Comparison of ENCODE assay signal across 20 cellular contexts in genomic region chr1:225449774-225450173, GRCh38. TPM values are rescaled to one million over a fixed set of nuclear protein-coding genes. Genes with fewer than 3 reads are reported as not detected.
DNase-seq lines count a peak whose midpoint lies in the region; ATAC-seq and TF ChIP-seq lines count a peak whose summit lies in the region.
"Had no signal": no experiment of that assay in that cellular context is flagged by ENCODE, and none has a peak within 500 bp of the region (broad histone marks: within the 10 kb centered on the region; RNA-seq: fewer than 3 reads in every experiment).

No MANE protein-coding gene starts in this region.

- H2BK120ac ChIP-seq in H9 (ENCODE audit: low read depth, low read length, poor library complexity, severe bottlenecking) = no peak overlapping the region

- H2AFZ ChIP-seq in H9 (ENCODE audit: low read length) = no peak overlapping the region

- no peak overlapping the region for H3K9ac ChIP-seq in H9 (ENCODE audit: extremely low read depth, insufficient read length, low read length)
- H3K9ac ChIP-seq: KMS-11 had no signal

- H2BK20ac ChIP-seq in H9 (ENCODE audit: low read depth, low read length, poor library complexity, severe bottlenecking) = no peak overlapping the region

- H3K4me3 Mint-ChIP-seq in activated CD4-positive, alpha-beta T cell treated with anti-CD3 and anti-CD28 coated beads for 36 hours = no peak overlapping the region
- H3K4me3 Mint-ChIP-seq in H9 = peak overlapping the region in 1 of 2 experiments; percentile 7; a peak in 1 of 5 replicates
- H3K4me3 Mint-ChIP-seq: B cell, nephron had no signal

- no peak overlapping the region for H3K56ac ChIP-seq in H9 (ENCODE audit: insufficient read length, low read depth, low read length)

- WGBS in H9 (ENCODE audit: extremely low coverage, insufficient read length, low lambda C conversion rate) = no CpG with 5 or more reads among the region's 5 CpGs
- WGBS in esophagus, 2 donors = 75 to 83% methylated on average over 5 of the region's 5 CpGs

- H3K9me3 Mint-ChIP-seq in activated CD4-positive, alpha-beta T cell treated with anti-CD3 and anti-CD28 coated beads for 36 hours (ENCODE audit: low read depth) = no peaks in the 10 kb centered on the region
- no peaks in the 10 kb centered on the region; a peak in 1 of 5 replicates for H3K9me3 Mint-ChIP-seq in H9

- TF ChIP-seq CTCF in H9 (conservative IDR thresholded peaks at IDR 0.05) = no peak

- no peak overlapping the region for H3K23ac ChIP-seq in H9 (ENCODE audit: insufficient read length, low read depth, low read length)

- H3T11ph ChIP-seq in H9 (ENCODE audit: low read length) = no peak overlapping the region

- no peak overlapping the region for H3K4me3 ChIP-seq in esophagus (ENCODE audit: low read depth in 1 of 2, low read length in 2 of 2)
- H3K4me3 ChIP-seq: dorsolateral prefrontal cortex, gastrocnemius medialis, skin epidermis had no signal

- H4K91ac ChIP-seq in H9 (ENCODE audit: insufficient read length, low read depth, low read length) = no peak overlapping the region

- no peak overlapping the region for H3K18ac ChIP-seq in H9 (ENCODE audit: insufficient read length, low read depth, low read length)

- H2BK15ac ChIP-seq in H9 (ENCODE audit: low read depth, low read length) = no peak overlapping the region

- no peak overlapping the region for H2AK5ac ChIP-seq in H9 (ENCODE audit: insufficient read length, low read length)

- CTCF ChIA-PET in activated CD4-positive, alpha-beta T cell treated with anti-CD3 and anti-CD28 coated beads for 36 hours (lab: Charles Lee) = no interaction called here

- H3K4me1 ChIP-seq in H9 (ENCODE audit: insufficient read depth, low read length) (peaks cover 8% of the 10 kb centered on the region; the same call in 1 of the 2 replicates), esophagus (ENCODE audit: control insufficient read depth in 2 of 2, insufficient read depth in 2 of 2, low read length in 1 of 2) (peaks cover 13 to 29% of the 10 kb centered on the region in 2 donors)

- POLR2A ChIA-PET in activated CD4-positive, alpha-beta T cell treated with anti-CD3 and anti-CD28 coated beads for 36 hours (lab: Charles Lee) = no interaction called here

- H4K20me1 ChIP-seq in H9 (ENCODE audit: control insufficient read depth, insufficient read depth, insufficient read length) = no peaks in the 10 kb centered on the region

- H4K8ac ChIP-seq in H9 (replicated peaks; ENCODE audit: insufficient read length, low read depth, low read length) = no peak overlapping the region

- H3K23me2 ChIP-seq in H9 (ENCODE audit: insufficient read length, low read depth, low read length, poor library complexity, severe bottlenecking) = no peaks in the 10 kb centered on the region

- H3K36me3 Mint-ChIP-seq in activated CD4-positive, alpha-beta T cell treated with anti-CD3 and anti-CD28 coated beads for 36 hours (ENCODE audit: low read depth) = no peaks in the 10 kb centered on the region
- no peaks in the 10 kb centered on the region for H3K36me3 Mint-ChIP-seq in H9 (ENCODE audit: insufficient read depth in 1 of 3, low read depth in 3 of 3)

- no peak overlapping the region for H3K27ac Mint-ChIP-seq in activated CD4-positive, alpha-beta T cell treated with anti-CD3 and anti-CD28 coated beads for 36 hours
- H3K27ac Mint-ChIP-seq in H9 = no peak overlapping the region; a peak in 1 of 7 replicates
- H3K27ac Mint-ChIP-seq: B cell, progenitor cell of endocrine pancreas had no signal

- H3K79me1 ChIP-seq in H9 (ENCODE audit: insufficient read depth, low read depth, low read length, poor library complexity, severe bottlenecking) = no peaks in the 10 kb centered on the region

- no peak overlapping the region for H3K4me2 ChIP-seq in H9 (ENCODE audit: insufficient read depth, insufficient read length, low read length)
- H3K4me2 ChIP-seq: KMS-11 had no signal

- peaks cover 53% of the 10 kb centered on the region for H3K4me1 Mint-ChIP-seq in activated CD4-positive, alpha-beta T cell treated with anti-CD3 and anti-CD28 coated beads for 36 hours
- H3K4me1 Mint-ChIP-seq in H9 = peaks cover 27 to 30% of the 10 kb centered on the region in 2 experiments

- H3K36me3 ChIP-seq in esophagus (ENCODE audit: control insufficient read depth in 2 of 2, insufficient read depth in 2 of 2, low read length in 1 of 2) = no peaks in the 10 kb centered on the region
- H3K36me3 ChIP-seq: gastrocnemius medialis had no signal

- no peak for ATAC-seq in activated CD4-positive, alpha-beta T cell treated with anti-CD3 and anti-CD28 coated beads for 36 hours
- no peak for ATAC-seq in GM19351 (IDR thresholded peaks at IDR 0.05; ENCODE audit: unreplicated experiment)
- ATAC-seq: gastrocnemius medialis; stimulated activated naive CD8-positive, alpha-beta T cell treated with anti-CD3 and anti-CD28 coated beads, Interleukin-15, Interleukin-2, amounts not matched to agents 100 U/mL and 50 U/mL, for 24 hours had no signal

- no peak overlapping the region for H3K4ac ChIP-seq in H9 (ENCODE audit: low read depth, low read length)

- no peaks in the 10 kb centered on the region for H3K27me3 Mint-ChIP-seq in activated CD4-positive, alpha-beta T cell treated with anti-CD3 and anti-CD28 coated beads for 36 hours
- peaks cover 14% of the 10 kb centered on the region for H3K27me3 Mint-ChIP-seq in H9 (ENCODE audit: low read depth)
- H3K27me3 Mint-ChIP-seq: B cell had no signal

- no peak overlapping the region for H2BK5ac ChIP-seq in H9 (ENCODE audit: insufficient read length, low read length)

- no peak overlapping the region for H4K5ac ChIP-seq in H9 (ENCODE audit: insufficient read length, low read depth, low read length)

- H2BK12ac ChIP-seq in H9 (ENCODE audit: insufficient read length, low read depth, low read length) = no peak overlapping the region

- intact Hi-C loops in activated CD4-positive, alpha-beta T cell treated with anti-CD3 and anti-CD28 coated beads for 36 hours (cut with DNase I, micrococcal nuclease) = loop anchor here in 1 of 2 experiments (5.0 to 10.0 kb wide), 2 partner anchors 952 to 1265 kb away; partner anchors contain the start of gene DEGS1
- intact Hi-C loops in posterior vena cava (cut with DNase I) = no loop called here

- peak overlapping the region; percentile 58; the same call in 1 of the 2 replicates for H3K14ac ChIP-seq in H9 (ENCODE audit: insufficient read depth, low read length)

- no peak overlapping the region for H3K27ac ChIP-seq in H9 (ENCODE audit: insufficient read length, low read depth, low read length)
- peak overlapping the region; percentile 65 to 90 for H3K27ac ChIP-seq in esophagus (ENCODE audit: low read depth in 2 of 2, low read length in 1 of 2)
- H3K27ac ChIP-seq in substantia nigra (ENCODE audit: low read depth, low read length, poor library complexity, severe bottlenecking) = no peak overlapping the region
- H3K27ac ChIP-seq: KMS-11 had no signal

- H3K9me3 ChIP-seq in H9 (ENCODE audit: control insufficient read depth, low read depth, low read length) = no peaks in the 10 kb centered on the region
- H3K9me3 ChIP-seq in esophagus (ENCODE audit: control insufficient read depth in 2 of 2, insufficient read depth in 1 of 2, low read depth in 1 of 2, low read length in 1 of 2) = no peaks in the 10 kb centered on the region
- H3K9me3 ChIP-seq: gastrocnemius medialis had no signal

- peak; percentile 1 for DNase-seq in activated CD4-positive, alpha-beta T cell treated with anti-CD3 and anti-CD28 coated beads for 36 hours
- no peak for DNase-seq in activated CD4-positive, alpha-beta T cell treated with anti-CD3 and anti-CD28 coated beads, Interleukin-2, amount 50 U/mL, for 1 hour
- DNase-seq in H9 (no peak), posterior vena cava (ENCODE audit: low spot score) (peak; percentile 49), substantia nigra (lab: John Stamatoyannopoulos, UW) (no peak), NAMALWA (ENCODE audit: low spot score) (no peak)
- DNase-seq: dorsolateral prefrontal cortex; gastrocnemius medialis; HCEC 1CT; NCI-H187 treated with DMSO at 0.1 percent for 48 hours; NK-92 treated with Interleukin-12 subunit alpha and Interleukin-12 subunit beta, amount 100 ng/mL, for 24 hours; stimulated activated CD4-positive, alpha-beta T cell treated with anti-CD3 and anti-CD28 coated beads, Interleukin-2, amount 100 ng/mL, for 24 hours; stimulated activated naive CD8-positive, alpha-beta T cell treated with anti-CD3 and anti-CD28 coated beads, Interleukin-15, Interleukin-2, amounts not matched to agents 100 U/mL and 50 U/mL, for 24 hours had no signal

- no peaks in the 10 kb centered on the region for H3K27me3 ChIP-seq in H9 (ENCODE audit: insufficient read depth, low read length)
- H3K27me3 ChIP-seq in esophagus (ENCODE audit: control insufficient read depth in 1 of 2, insufficient read depth in 2 of 2, low read length in 2 of 2) = no peaks in the 10 kb centered on the region

- H3K79me2 ChIP-seq in H9 (ENCODE audit: insufficient read depth, low read length) = no peaks in the 10 kb centered on the region

RNA-seq across cellular contexts. Expression of gene LBR, which starts 21.9 kb away (rescaled TPM):
- total RNA-seq in activated CD4-positive, alpha-beta T cell treated with anti-CD3 and anti-CD28 coated beads for 36 hours = 100 to 1,000 TPM; 136 to 194 TPM
- total RNA-seq in H9 (2021) (60.9 and 61.9 TPM in 2 replicates), posterior vena cava (10 to 100 TPM; 52.4 to 61.3 TPM)
- polyA plus RNA-seq in esophagus = 10 to 100 TPM; 18.0 to 21.0 TPM

Comparison
In these comparisons a context has a peak if more than half of its experiments do, and no peak if none do; other contexts are left out.
1. DNase-seq: peak in activated CD4-positive, alpha-beta T cell treated with anti-CD3 and anti-CD28 coated beads for 36 hours (single experiment) and posterior vena cava (single experiment); none in activated CD4-positive, alpha-beta T cell treated with anti-CD3 and anti-CD28 coated beads, Interleukin-2, amount 50 U/mL, for 1 hour (single experiment), H9 (single experiment), substantia nigra (0 of 49) and NAMALWA (single experiment).
2. H3K27ac ChIP-seq: peak in esophagus (2 of 2); none in H9 (single experiment) and substantia nigra (single experiment).